Comparison of ENCODE assay signal across 14 cellular contexts in the genomic region with DNA sequence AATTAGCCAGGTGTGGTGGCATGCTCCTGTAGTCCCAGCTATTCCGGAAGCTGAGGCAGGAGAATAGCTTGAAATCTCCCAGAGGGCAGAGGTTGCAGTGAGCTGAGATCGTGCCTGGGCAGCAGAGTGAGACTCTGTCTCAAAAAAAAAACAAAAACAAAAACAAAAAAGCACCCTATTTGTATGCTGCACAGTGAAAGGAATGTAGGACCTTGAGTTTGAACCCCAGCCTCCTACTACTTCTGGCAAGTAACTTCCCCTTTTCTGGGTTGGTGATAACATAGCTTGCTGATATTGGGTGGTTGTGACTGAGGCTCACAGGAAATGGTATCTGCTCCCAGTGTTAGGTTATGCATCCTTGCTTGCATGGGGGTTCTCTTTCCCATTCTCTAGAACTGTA.
"Had no signal": no experiment of that assay in that cellular context is flagged by ENCODE, and none has a peak within 500 bp of the region (broad histone marks: within the 10 kb centered on the region; RNA-seq: fewer than 3 reads in every experiment).

No MANE protein-coding gene starts in this region.

- ATAC-seq: effector memory CD8-positive, alpha-beta T cell; gastroesophageal sphincter; psoas muscle; right lobe of liver; stimulated activated naive B cell treated with anti-CD40 and anti-IgM and Interleukin-4, amounts not matched to agents 10 μg/mL and 1 μg/mL and 100 μg/mL, for 72 hours had no signal

- DNase-seq: activated CD4-positive, alpha-beta T cell treated with anti-CD3 and anti-CD28 coated beads for 4 hours; activated CD8-positive, alpha-beta memory T cell treated with anti-CD3 and anti-CD28 coated beads for 24 hours; activated naive CD4-positive, alpha-beta T cell treated with anti-CD3 and anti-CD28 coated beads, Interleukin-2, amount 10 ng/mL, durations not matched to agents 7 days and 5 days; activated T-cell treated with anti-CD3 and anti-CD28 coated beads for 4 hours; effector memory CD8-positive, alpha-beta T cell; psoas muscle; right lobe of liver; spleen; stimulated activated CD4-positive, alpha-beta T cell treated with anti-CD3 and anti-CD28 coated beads, Interleukin-1b, Interleukin-23, amount 100 ng/mL, for 48 hours; stimulated activated naive B cell treated with anti-CD40 and anti-IgM and Interleukin-4, amounts not matched to agents 10 μg/mL and 1 μg/mL and 100 μg/mL, for 72 hours; substantia nigra; transverse colon; WERI-Rb-1 had no signal
